Comparison of ENCODE assay signal across 24 cellular contexts in genomic region chr3:45341876-45342275, GRCh38.
"Had no signal": no experiment of that assay in that cellular context is flagged by ENCODE, and none has a peak within 500 bp of the region (broad histone marks: within the 10 kb centered on the region; RNA-seq: fewer than 3 reads in every experiment).

No MANE protein-coding gene starts in this region.

- H3K36me3 ChIP-seq: stomach, suprapubic skin, thoracic aorta, thyroid gland, tibial artery, tibial nerve, transverse colon, upper lobe of left lung, upper lobe of right lung, uterus, vagina had no signal

- H3K27ac ChIP-seq: stomach, suprapubic skin, testis, thoracic aorta, thyroid gland, tibial artery, tibial nerve, transverse colon, upper lobe of left lung, upper lobe of right lung, uterus, vagina had no signal

- H3K27me3 ChIP-seq: suprapubic skin, testis, thyroid gland, tibial artery, tibial nerve, transverse colon, upper lobe of left lung, upper lobe of right lung, uterus, vagina had no signal

- H3K4me1 ChIP-seq: stomach, testis, thyroid gland, tibial artery, tibial nerve, transverse colon, upper lobe of left lung, upper lobe of right lung, uterus, vagina had no signal

- H3K9me3 ChIP-seq: stomach, suprapubic skin, testis, thoracic aorta, thyroid gland, tibial artery, transverse colon, upper lobe of left lung, upper lobe of right lung, uterus, vagina had no signal

- H3K4me3 ChIP-seq: stomach, suprapubic skin, testis, thoracic aorta, thyroid gland, tibial artery, tibial nerve, transverse colon, upper lobe of left lung, upper lobe of right lung, uterus, vagina had no signal

- DNase-seq: stimulated activated CD4-positive, alpha-beta T cell treated with anti-CD3 and anti-CD28 coated beads, Interleukin-2, amount 100 ng/mL, for 48 hours; stimulated activated CD4-positive, alpha-beta T cell treated with anti-CD3 and anti-CD28 coated beads, Interleukin-4, amount 100 ng/mL, for 1 hour; stimulated activated CD4-positive, alpha-beta T cell treated with anti-CD3 and anti-CD28 coated beads, Interleukin-4, amount 100 ng/mL, for 24 hours; stimulated activated CD4-positive, alpha-beta T cell treated with anti-CD3 and anti-CD28 coated beads, Interleukin-4, amount 100 ng/mL, for 4 hours; stimulated activated CD8-positive, alpha-beta memory T cell treated with anti-CD3 and anti-CD28 coated beads, Interleukin-4, amount 100 ng/mL, for 48 hours; stimulated activated naive B cell treated with anti-CD40 and anti-IgM and Interleukin-4, amounts not matched to agents 10 μg/mL and 1 μg/mL and 100 μg/mL, for 72 hours; stimulated activated naive CD4-positive, alpha-beta T cell; stimulated activated naive CD4-positive, alpha-beta T cell treated with Interleukin-2 at 50 U/mL for 16 hours; stimulated activated naive CD8-positive, alpha-beta T cell treated with anti-CD3 and anti-CD28 coated beads, Interleukin-15, amount 100 ng/mL, for 72 hours; stimulated activated naive CD8-positive, alpha-beta T cell treated with anti-CD3 and anti-CD28 coated beads, Interleukin-15, Interleukin-2, amounts not matched to agents 100 U/mL and 50 U/mL, for 24 hours; stomach; substantia nigra; testis; thyroid gland; tibial artery; transverse colon; trophoblast cell; upper lobe of left lung; upper lobe of right lung; uterus had no signal
